ENCODE assay signal across 8 cellular contexts in the genomic region with DNA sequence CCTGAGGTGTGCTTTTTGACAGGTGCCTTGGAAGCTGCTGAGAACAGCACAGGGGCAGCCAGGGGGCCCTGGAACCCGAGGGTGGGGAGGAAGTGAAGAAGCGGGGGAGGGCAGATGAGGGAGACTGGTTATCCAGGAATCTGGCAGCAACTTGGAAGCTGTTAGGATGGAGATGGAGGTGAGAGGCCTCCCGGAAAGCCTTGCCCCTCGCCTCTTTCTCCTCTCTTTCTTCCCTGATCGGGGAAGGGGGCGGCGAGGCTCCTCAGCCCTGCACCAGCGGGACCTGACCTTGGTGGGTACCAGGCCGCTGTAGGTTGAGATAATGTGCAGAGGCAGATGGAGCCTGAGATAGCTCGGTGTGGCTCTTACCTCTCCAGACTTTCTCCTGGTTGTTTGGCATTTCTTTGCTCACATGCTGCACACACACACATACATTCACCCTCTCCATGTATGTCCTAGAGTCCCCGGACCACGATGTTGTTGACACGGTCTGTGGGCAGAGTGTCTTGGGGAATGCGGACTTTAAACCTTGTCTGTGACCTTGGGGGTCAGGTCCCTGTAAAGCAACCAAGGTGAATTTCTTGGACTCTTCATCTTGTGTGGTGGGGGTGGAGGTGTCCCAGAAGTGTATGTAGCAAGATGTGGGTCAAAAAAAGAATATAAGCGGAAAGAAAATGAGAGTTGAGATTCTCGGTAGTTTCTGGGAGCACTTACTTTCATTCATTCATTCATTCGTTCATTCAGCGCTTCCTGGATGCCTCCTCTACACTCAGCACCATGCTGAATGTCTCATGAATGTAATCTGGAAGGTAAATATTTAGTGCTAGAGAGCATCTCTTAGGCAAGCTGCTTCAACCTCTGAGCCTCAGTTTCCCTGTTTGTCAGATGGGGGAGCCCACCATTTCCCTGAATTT. TPM values are rescaled to one million over a fixed set of nuclear protein-coding genes. Genes with fewer than 3 reads are reported as not detected.
DNase-seq lines count a peak whose midpoint lies in the region; ATAC-seq and TF ChIP-seq lines count a peak whose summit lies in the region.
"Had no signal": no experiment of that assay in that cellular context is flagged by ENCODE, and none has a peak within 500 bp of the region (broad histone marks: within the 10 kb centered on the region; RNA-seq: fewer than 3 reads in every experiment).

No MANE protein-coding gene starts in this region.

- H3K4me1 ChIP-seq in parathyroid adenoma (peaks cover 9% of the 10 kb centered on the region), sigmoid colon (peaks cover 0 to 18% (median 14%) of the 10 kb centered on the region in 4 donors)

- peak overlapping the region; percentile 54 for H3K4me3 Mint-ChIP-seq in glutamatergic neuron (ENCODE audit: unreplicated experiment)

- H3K4me2 ChIP-seq in parathyroid adenoma (ENCODE audit: low read length): peak overlapping the region; percentile 60

- WGBS in sigmoid colon, 2 donors: 41 to 65% methylated on average over 18 of the region's 18 CpGs

- H3K27me3 ChIP-seq in H7 (ENCODE audit: control insufficient read depth, insufficient read depth, low read length) (peaks cover 1% of the 10 kb centered on the region; the same call in 1 of the 2 replicates), parathyroid adenoma (ENCODE audit: control insufficient read depth, insufficient read depth, low read length) (no peaks in the 10 kb centered on the region), sigmoid colon (peaks cover 6 to 43% (median 30%) of the 10 kb centered on the region in 3 donors)

- H3K27ac ChIP-seq in RWPE1: peak overlapping the region; percentile 1; the same call in 1 of the 2 replicates
- no peak overlapping the region for H3K27ac ChIP-seq in parathyroid adenoma
- no peak overlapping the region for H3K27ac ChIP-seq in sigmoid colon

- CTCF ChIA-PET in RWPE1 (lab: Yijun Ruan, JAX): interaction anchor here (0.7 to 1.5 kb wide), 8 partner anchors 8 to 116 kb away, joined by 3 to 9 read pairs (median 5); no protein-coding TSS in a partner anchor

- POLR2A ChIA-PET in RWPE1 (lab: Yijun Ruan, JAX; ENCODE audit: low non-redundant PET): interaction anchor here (0.8 to 1.0 kb wide), 2 partner anchors 114 to 129 kb away, joined by 3 read pairs; no protein-coding TSS in a partner anchor

- peak; percentile 68 for DNase-seq in H7
- peak; percentile 44 for DNase-seq in RWPE1 (ENCODE audit: low spot score)
- no peak for DNase-seq in glutamatergic neuron
- DNase-seq in stimulated activated naive CD8-positive, alpha-beta T cell treated with anti-CD3 and anti-CD28 coated beads, Interleukin-15, Interleukin-2, amounts not matched to agents 100 U/mL and 50 U/mL, for 24 hours: no peak
- no peak for DNase-seq in sigmoid colon
- DNase-seq: foreskin melanocyte had no signal

- no peaks in the 10 kb centered on the region for H3K9me3 ChIP-seq in parathyroid adenoma (ENCODE audit: control insufficient read depth, low read length)
- H3K9me3 ChIP-seq in sigmoid colon: no peaks in the 10 kb centered on the region

- intact Hi-C loops in sigmoid colon (cut with DNase I): no loop called here

- peaks cover 4% of the 10 kb centered on the region for H3K9me3 Mint-ChIP-seq in glutamatergic neuron (ENCODE audit: unreplicated experiment)

- no peak for TF ChIP-seq POLR2A in sigmoid colon (IDR thresholded peaks at IDR 0.05)

- peak overlapping the region; percentile 64 for H2AFZ ChIP-seq in parathyroid adenoma

- H3K36me3 ChIP-seq in H7 (replicated peaks; ENCODE audit: control insufficient read depth, insufficient read depth, low read length) (no peaks in the 10 kb centered on the region), parathyroid adenoma (ENCODE audit: control insufficient read depth, insufficient read depth, low read length) (no peaks in the 10 kb centered on the region), sigmoid colon (no peaks in the 10 kb centered on the region)

- no peaks in the 10 kb centered on the region for H3K36me3 Mint-ChIP-seq in glutamatergic neuron (ENCODE audit: unreplicated experiment)

- H3K4me1 Mint-ChIP-seq in glutamatergic neuron (ENCODE audit: low read depth, unreplicated experiment): peaks cover 2% of the 10 kb centered on the region

- peaks cover 10% of the 10 kb centered on the region for H3K27me3 Mint-ChIP-seq in glutamatergic neuron (ENCODE audit: unreplicated experiment)

- TF ChIP-seq CTCF in RWPE1 (conservative IDR thresholded peaks at IDR 0.05; ENCODE audit: low read depth) (no peak), glutamatergic neuron (IDR thresholded peaks at IDR 0.05; ENCODE audit: partially characterized antibody, unreplicated experiment) (no peak), parathyroid adenoma (IDR thresholded peaks at IDR 0.05) (no peak), sigmoid colon (IDR thresholded peaks at IDR 0.05) (no peak)

- H3K4me3 ChIP-seq in H7 (ENCODE audit: insufficient read depth, low read depth, low read length): peak overlapping the region; percentile 56
- peak overlapping the region; percentile 60 for H3K4me3 ChIP-seq in parathyroid adenoma (ENCODE audit: low read depth, low read length)
- peak overlapping the region in 2 of 4 donors; percentile 35 to 50 for H3K4me3 ChIP-seq in sigmoid colon

- no peak overlapping the region for H3K27ac Mint-ChIP-seq in glutamatergic neuron (ENCODE audit: unreplicated experiment)

- H3K79me2 ChIP-seq in parathyroid adenoma: peaks cover 19% of the 10 kb centered on the region

- ATAC-seq in stimulated activated naive CD8-positive, alpha-beta T cell treated with anti-CD3 and anti-CD28 coated beads, Interleukin-15, Interleukin-2, amounts not matched to agents 100 U/mL and 50 U/mL, for 24 hours: no peak
- no peak for ATAC-seq in HG02763 (IDR thresholded peaks at IDR 0.05; ENCODE audit: unreplicated experiment)

- no peak for TF ChIP-seq EP300 in sigmoid colon (IDR thresholded peaks at IDR 0.05)

- H3K9ac ChIP-seq in parathyroid adenoma: no peak overlapping the region

RNA-seq across cellular contexts. Expression of a gene that starts 1.6 kb away (rescaled TPM):
- total RNA-seq in H7 (2014; rRNA removed; shearing (Covaris generic)): 11.8 and 15.5 TPM in 2 replicates
- total RNA-seq in glutamatergic neuron (ENCODE audit: unreplicated experiment) (1.5 TPM), sigmoid colon (1 to 10 TPM in 1 of 4 donors, under 1 TPM in 2, not detected in 1; 0.27 to 1.1 (median 0.28) TPM)
- 10 to 100 TPM; 11.4 to 15.4 (median 15.0) TPM for polyA plus RNA-seq in sigmoid colon

Comparison
In these comparisons a context has a peak if more than half of its experiments do, and no peak if none do; other contexts are left out.
1. DNase-seq: peak in H7 (single experiment) and RWPE1 (single experiment); none in glutamatergic neuron (single experiment), stimulated activated naive CD8-positive, alpha-beta T cell treated with anti-CD3 and anti-CD28 coated beads, Interleukin-15, Interleukin-2, amounts not matched to agents 100 U/mL and 50 U/mL, for 24 hours (single experiment) and sigmoid colon (single experiment).